Comparison of ENCODE assay signal across 10 cellular contexts in the genomic region with DNA sequence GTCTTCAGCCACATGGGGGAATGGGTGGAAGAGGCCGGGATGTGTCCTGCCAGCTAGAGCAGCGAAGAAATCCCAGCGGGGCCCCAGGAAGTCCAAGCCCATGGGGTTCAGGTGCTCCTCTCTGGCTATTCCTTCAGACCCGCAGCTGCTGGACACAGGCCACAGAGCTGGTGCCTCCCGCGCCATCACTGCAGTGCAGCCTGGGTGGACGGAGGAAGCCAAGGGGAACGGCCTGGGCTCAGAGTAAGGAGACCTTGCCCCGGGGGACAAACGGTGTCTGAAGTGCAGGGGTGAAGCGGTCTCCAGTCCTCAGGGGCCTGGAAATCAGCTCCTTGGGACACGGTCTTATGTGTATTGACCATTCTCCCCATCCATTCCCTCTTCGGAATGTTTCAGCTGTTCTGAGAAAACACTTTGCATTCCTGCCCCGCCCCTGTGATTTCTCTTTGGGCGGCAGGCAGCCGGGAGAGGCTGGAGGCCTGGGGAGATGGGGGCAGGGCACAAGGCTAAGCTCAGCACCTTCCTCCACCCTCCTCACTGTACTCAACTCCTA. TPM values are rescaled to one million over a fixed set of nuclear protein-coding genes. Genes with fewer than 3 reads are reported as not detected.
DNase-seq lines count a peak whose midpoint lies in the region; ATAC-seq and TF ChIP-seq lines count a peak whose summit lies in the region.
"Had no signal": no experiment of that assay in that cellular context is flagged by ENCODE, and none has a peak within 500 bp of the region (broad histone marks: within the 10 kb centered on the region; RNA-seq: fewer than 3 reads in every experiment).

No MANE protein-coding gene starts in this region.

- ATAC-seq in mucosa of descending colon (peak; percentile 52), upper lobe of right lung (peak; percentile 75), HG03097 (IDR thresholded peaks at IDR 0.05; ENCODE audit: low FRiP score, unreplicated experiment) (no peak), GM18502 (IDR thresholded peaks at IDR 0.05; ENCODE audit: poor library complexity, unreplicated experiment) (no peak)
- ATAC-seq: naive thymus-derived CD4-positive, alpha-beta T cell had no signal

- no peak for TF ChIP-seq POLR2A in esophagus muscularis mucosa (IDR thresholded peaks at IDR 0.05; ENCODE audit: low read depth)

- H3K27me3 ChIP-seq in esophagus muscularis mucosa (no peaks in the 10 kb centered on the region), upper lobe of right lung (no peaks in the 10 kb centered on the region)

- DNase-seq in NCI-H69 (lab: John Stamatoyannopoulos, UW) (peak; percentile 10), esophagus muscularis mucosa (ENCODE audit: extremely low spot score) (no peak), mucosa of descending colon (peak in 2 of 3 donors; percentile 66 to 68), upper lobe of right lung (peak; percentile 88), superior temporal gyrus (ENCODE audit: extremely low spot score) (no peak), DMS79 treated with DMSO at 0.1 percent for 48 hours (lab: John Stamatoyannopoulos, UW) (no peak)
- DNase-seq: naive thymus-derived CD4-positive, alpha-beta T cell had no signal

- intact Hi-C loops in esophagus muscularis mucosa (cut with DNase I) (loop anchor here (5.0 kb wide), 1 partner anchor 50 kb away; a partner anchor contains a TSS), mucosa of descending colon (cut with DNase I, micrococcal nuclease) (no loop called here), upper lobe of right lung (cut with DNase I) (no loop called here)

- H3K4me1 ChIP-seq in esophagus muscularis mucosa (peaks cover 74 to 82% (median 79%) of the 10 kb centered on the region in 4 donors), mucosa of descending colon (ENCODE audit: low read depth) (peaks cover 33% of the 10 kb centered on the region), upper lobe of right lung (peaks cover 77% of the 10 kb centered on the region)

- peak overlapping the region; percentile 87 to 92 (median 90) for H3K27ac ChIP-seq in esophagus muscularis mucosa (replicated peaks in 1 of 4)
- H3K27ac ChIP-seq in upper lobe of right lung, result peak overlapping the region; percentile 90

- TF ChIP-seq EP300 in esophagus muscularis mucosa (IDR thresholded peaks at IDR 0.05), result no peak

- no peaks in the 10 kb centered on the region for H3K9me3 ChIP-seq in esophagus muscularis mucosa
- H3K9me3 ChIP-seq in mucosa of descending colon, result no peaks in the 10 kb centered on the region
- no peaks in the 10 kb centered on the region for H3K9me3 ChIP-seq in upper lobe of right lung

- no peak for TF ChIP-seq CTCF in esophagus muscularis mucosa (IDR thresholded peaks at IDR 0.05)
- TF ChIP-seq CTCF in mucosa of descending colon (IDR thresholded peaks at IDR 0.05), result no peak
- no peak for TF ChIP-seq CTCF in upper lobe of right lung (IDR thresholded peaks at IDR 0.05)

- WGBS in esophagus muscularis mucosa, result 26% methylated on average over 14 of the region's 16 CpGs

- H3K4me3 ChIP-seq in esophagus muscularis mucosa, result peak overlapping the region; percentile 20 to 42 (median 36)
- H3K4me3 ChIP-seq in mucosa of descending colon, result no peak overlapping the region
- H3K4me3 ChIP-seq in upper lobe of right lung, result no peak overlapping the region

- H3K36me3 ChIP-seq in esophagus muscularis mucosa, result peaks cover 0 to 11% (median 7%) of the 10 kb centered on the region in 4 donors
- H3K36me3 ChIP-seq in mucosa of descending colon (ENCODE audit: low read depth), result no peaks in the 10 kb centered on the region
- no peaks in the 10 kb centered on the region for H3K36me3 ChIP-seq in upper lobe of right lung

RNA-seq across cellular contexts. Expression of a gene that starts 18.4 kb away (rescaled TPM):
- 10 to 100 TPM; 23.4 to 38.6 (median 26.8) TPM for total RNA-seq in esophagus muscularis mucosa
- 10 to 100 TPM; 36.6 to 43.2 (median 42.5) TPM for total RNA-seq in mucosa of descending colon
- 45.4 TPM for total RNA-seq in upper lobe of right lung

RNA-seq across cellular contexts. Expression of a gene that starts 18.7 kb away (rescaled TPM):
- total RNA-seq in esophagus muscularis mucosa, result 10 to 100 TPM; 12.5 to 19.7 (median 15.5) TPM
- total RNA-seq in mucosa of descending colon, result 10 to 100 TPM; 20.8 to 29.7 (median 24.3) TPM
- 33.7 TPM for total RNA-seq in upper lobe of right lung

RNA-seq across cellular contexts. Expression of a gene that starts 25.3 kb away (rescaled TPM):
- total RNA-seq in esophagus muscularis mucosa, result 1 to 10 TPM in 2 of 4 donors, not detected in 2; 2.3 to 4.3 TPM
- under 1 TPM in 1 of 3 donors, not detected in 2; 0.60 TPM for total RNA-seq in mucosa of descending colon
- total RNA-seq in upper lobe of right lung, result 4.7 TPM
- total RNA-seq: SK-MEL-5 had no signal

RNA-seq across cellular contexts. Expression of a gene that starts 51.4 kb away (rescaled TPM):
- 10 to 100 TPM; 31.6 to 73.4 (median 45.6) TPM for total RNA-seq in esophagus muscularis mucosa
- total RNA-seq in mucosa of descending colon, result 10 to 100 TPM; 11.8 to 23.4 (median 22.6) TPM
- 57.0 TPM for total RNA-seq in upper lobe of right lung

Comparison
In these comparisons a context has a peak if more than half of its experiments do, and no peak if none do; other contexts are left out.
1. DNase-seq: peak in NCI-H69 (single experiment), mucosa of descending colon (2 of 3) and upper lobe of right lung (single experiment); none in esophagus muscularis mucosa (single experiment), superior temporal gyrus (single experiment) and DMS79 treated with DMSO at 0.1 percent for 48 hours (single experiment).
2. H3K4me3 ChIP-seq: peak in esophagus muscularis mucosa (4 of 4); none in mucosa of descending colon (single experiment) and upper lobe of right lung (single experiment).
3. ATAC-seq: peak in mucosa of descending colon (single experiment) and upper lobe of right lung (single experiment); none in HG03097 (single experiment) and GM18502 (single experiment).